ENCODE assay signal across 13 cellular contexts in the genomic region with DNA sequence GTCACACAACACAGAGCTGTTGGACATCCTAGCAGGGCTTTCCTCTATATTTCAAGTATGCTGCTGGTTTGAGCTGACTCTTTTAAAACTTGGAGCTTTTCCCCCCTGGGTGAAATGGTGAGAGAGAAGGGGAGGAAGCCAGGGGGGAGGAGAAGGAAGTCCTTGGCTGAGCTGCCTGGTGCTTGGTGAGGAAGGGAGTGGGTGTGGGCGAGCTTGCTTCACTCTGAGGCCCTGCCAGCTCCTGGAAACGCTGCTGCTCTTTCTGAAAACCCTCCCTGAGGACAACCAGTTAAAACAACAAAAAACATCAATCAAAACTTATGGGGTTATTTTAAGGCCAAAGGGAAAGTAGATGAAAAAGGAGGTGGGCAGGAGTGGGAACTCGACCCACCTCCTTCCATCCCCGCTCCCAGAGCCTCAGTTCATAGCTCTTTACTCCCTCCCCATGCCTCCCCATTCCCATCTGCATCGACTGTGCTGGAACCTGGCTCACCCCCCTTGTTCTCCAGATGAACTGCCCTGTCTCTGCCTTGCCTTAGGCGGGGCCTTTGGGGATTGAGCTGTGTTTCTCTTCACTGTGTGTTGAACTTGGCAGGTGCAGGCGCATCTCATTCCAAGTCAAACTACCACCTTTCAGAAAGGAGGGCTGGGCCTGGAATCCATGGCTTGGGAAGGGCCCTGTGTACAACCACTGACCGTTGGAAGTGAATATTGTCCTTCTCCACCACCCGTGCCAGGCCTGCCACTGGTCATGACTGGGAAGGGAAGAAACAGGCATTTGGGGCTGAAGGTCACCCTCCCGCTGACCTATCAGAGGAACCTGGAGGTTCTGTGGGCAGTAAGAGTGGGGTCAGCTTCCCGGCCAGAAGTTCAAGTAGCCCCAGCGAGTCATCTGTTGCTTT.
DNase-seq lines count a peak whose midpoint lies in the region; ATAC-seq, FAIRE-seq and TF ChIP-seq lines count a peak whose summit lies in the region.
"Had no signal": no experiment of that assay in that cellular context is flagged by ENCODE, and none has a peak within 500 bp of the region (broad histone marks: within the 10 kb centered on the region; RNA-seq: fewer than 3 reads in every experiment).

No MANE protein-coding gene starts in this region.

- POLR2A ChIA-PET in Caco-2 (lab: Charles Lee) = no interaction called here

- in situ Hi-C loops in astrocyte of the spinal cord (cut with HindIII; ENCODE audit: low sequenced_read_pairs) = no loop called here

- H3K27ac ChIP-seq in kidney (ENCODE audit: low read depth in 2 of 2, low read length in 2 of 2) (no peak overlapping the region), psoas muscle (no peak overlapping the region)

- peak; percentile 32 for DNase-seq in COR-L47 (lab: John Stamatoyannopoulos, UW)
- DNase-seq in astrocyte of the spinal cord (ENCODE audit: low read depth, low spot score) = peak; percentile 5
- peak; percentile 82 for DNase-seq in kidney
- peak; percentile 81 to 87 for DNase-seq in psoas muscle
- DNase-seq in GM19239 (ENCODE audit: insufficient read length, low spot score) = no peak
- DNase-seq in Caco-2 = no peak
- DNase-seq: effector memory CD8-positive, alpha-beta T cell; immature natural killer cell; Karpas-422; stimulated activated CD4-positive, alpha-beta T cell treated with anti-CD3 and anti-CD28 coated beads, Interleukin-12 subunit alpha, Interleukin-12 subunit beta, amount 100 ng/mL, for 4 hours; stimulated activated naive CD8-positive, alpha-beta T cell treated with anti-CD3 and anti-CD28 coated beads, Interleukin-15, Interleukin-2, amounts not matched to agents 100 U/mL and 50 U/mL, for 24 hours had no signal

- H3K9me3 ChIP-seq in kidney (ENCODE audit: control insufficient read depth in 1 of 2, low read length in 2 of 2) = no peaks in the 10 kb centered on the region
- no peaks in the 10 kb centered on the region for H3K9me3 ChIP-seq in psoas muscle
- no peaks in the 10 kb centered on the region for H3K9me3 ChIP-seq in Caco-2

- BruUV-seq in Caco-2 (replicated peaks; lab: Mats Ljungman, UMichigan) = no TSS peak

- 31 to 43% (median 36%) methylated on average over 12 of the region's 12 CpGs for WGBS in psoas muscle, 3 donors

- peaks cover 4% of the 10 kb centered on the region for H3K36me3 Mint-ChIP-seq in Caco-2 (ENCODE audit: insufficient read depth, unreplicated experiment)
- H3K36me3 Mint-ChIP-seq: immature natural killer cell had no signal

- H3K36me3 ChIP-seq in kidney (ENCODE audit: control insufficient read depth in 1 of 2, insufficient read depth in 2 of 2, low read length in 2 of 2) (no peaks in the 10 kb centered on the region), psoas muscle (ENCODE audit: insufficient read depth in 1 of 2, low read depth in 1 of 2) (no peaks in the 10 kb centered on the region), Caco-2 (ENCODE audit: control insufficient read depth, insufficient read depth, low read length) (no peaks in the 10 kb centered on the region; the same call in 1 of the 2 replicates)

- no peaks in the 10 kb centered on the region for H3K27me3 ChIP-seq in psoas muscle (ENCODE audit: insufficient read depth in 3 of 3, low read length in 2 of 3)
- H3K27me3 ChIP-seq in Caco-2 (replicated peaks; ENCODE audit: control insufficient read depth, insufficient read depth, low read length) = no peaks in the 10 kb centered on the region

- no peak overlapping the region for H3K9ac ChIP-seq in kidney (ENCODE audit: low read length in 2 of 2)

- intact Hi-C loops in kidney (cut with DNase I) = no loop called here
- intact Hi-C loops in psoas muscle (cut with DNase I) = no loop called here
- intact Hi-C loops in Caco-2 (cut with micrococcal nuclease; ENCODE audit: unreplicated experiment) = no loop called here

- H3K27me3 Mint-ChIP-seq in Caco-2 (ENCODE audit: insufficient read depth, unreplicated experiment) = peaks cover 10% of the 10 kb centered on the region

- H3K9me3 Mint-ChIP-seq in Caco-2 (ENCODE audit: unreplicated experiment) = no peaks in the 10 kb centered on the region
- H3K9me3 Mint-ChIP-seq: effector memory CD8-positive, alpha-beta T cell; immature natural killer cell had no signal

- H3K27ac Mint-ChIP-seq in Caco-2 (ENCODE audit: unreplicated experiment) = no peak overlapping the region
- H3K27ac Mint-ChIP-seq: effector memory CD8-positive, alpha-beta T cell; immature natural killer cell had no signal

- no peaks in the 10 kb centered on the region for H3K4me1 Mint-ChIP-seq in Caco-2 (ENCODE audit: low read depth, unreplicated experiment)
- H3K4me1 Mint-ChIP-seq: immature natural killer cell had no signal

- FAIRE-seq in kidney (lab: Jason Lieb, UNC) = no peak
- no peak for FAIRE-seq in GM19239 (lab: Jason Lieb, UNC)

- peaks cover 0 to 8% of the 10 kb centered on the region in 2 donors for H3K4me1 ChIP-seq in kidney (ENCODE audit: control insufficient read depth in 1 of 2, insufficient read depth in 1 of 2, low read depth in 1 of 2, low read length in 2 of 2)
- no peaks in the 10 kb centered on the region for H3K4me1 ChIP-seq in psoas muscle
- no peaks in the 10 kb centered on the region for H3K4me1 ChIP-seq in Caco-2

- TF ChIP-seq CTCF in astrocyte of the spinal cord (IDR thresholded peaks at IDR 0.05; ENCODE audit: low read depth, low read length) (no peak), kidney (IDR thresholded peaks at IDR 0.05; ENCODE audit: borderline replicate concordance, extremely low read depth, insufficient read depth) (no peak), psoas muscle (IDR thresholded peaks at IDR 0.05) (no peak), Caco-2 (IDR thresholded peaks at IDR 0.05; ENCODE audit: insufficient read depth in 1 of 2, low read depth in 1 of 2, low read length in 1 of 2, severe bottlenecking in 1 of 2, unreplicated experiment in 1 of 2) (no peak)

- ATAC-seq in psoas muscle (peak in 3 of 4 donors; percentile 73 to 84 (median 81)), HG03469 (IDR thresholded peaks at IDR 0.05; ENCODE audit: unreplicated experiment) (no peak), GM18517 (IDR thresholded peaks at IDR 0.05; ENCODE audit: unreplicated experiment) (no peak)
- ATAC-seq: effector memory CD8-positive, alpha-beta T cell; stimulated activated naive CD8-positive, alpha-beta T cell treated with anti-CD3 and anti-CD28 coated beads, Interleukin-15, Interleukin-2, amounts not matched to agents 100 U/mL and 50 U/mL, for 24 hours had no signal

- CTCF ChIA-PET in Caco-2 (lab: Charles Lee) = no interaction called here

- H3K4me3 Mint-ChIP-seq in Caco-2 (ENCODE audit: unreplicated experiment) = no peak overlapping the region
- H3K4me3 Mint-ChIP-seq: effector memory CD8-positive, alpha-beta T cell; immature natural killer cell had no signal

- H3K4me3 ChIP-seq in astrocyte of the spinal cord (ENCODE audit: low read depth, low read length) (no peak overlapping the region), kidney (ENCODE audit: low read length in 2 of 2) (no peak overlapping the region), psoas muscle (no peak overlapping the region), Caco-2 (ENCODE audit: low read depth, low read length) (no peak overlapping the region)

Comparison
In these comparisons a context has a peak if more than half of its experiments do, and no peak if none do; other contexts are left out.
1. DNase-seq: peak in COR-L47 (single experiment), astrocyte of the spinal cord (single experiment), kidney (single experiment) and psoas muscle (2 of 2); none in GM19239 (single experiment) and Caco-2 (0 of 2).
2. ATAC-seq: peak in psoas muscle (3 of 4); none in HG03469 (single experiment) and GM18517 (single experiment).